In the genomic region with DNA sequence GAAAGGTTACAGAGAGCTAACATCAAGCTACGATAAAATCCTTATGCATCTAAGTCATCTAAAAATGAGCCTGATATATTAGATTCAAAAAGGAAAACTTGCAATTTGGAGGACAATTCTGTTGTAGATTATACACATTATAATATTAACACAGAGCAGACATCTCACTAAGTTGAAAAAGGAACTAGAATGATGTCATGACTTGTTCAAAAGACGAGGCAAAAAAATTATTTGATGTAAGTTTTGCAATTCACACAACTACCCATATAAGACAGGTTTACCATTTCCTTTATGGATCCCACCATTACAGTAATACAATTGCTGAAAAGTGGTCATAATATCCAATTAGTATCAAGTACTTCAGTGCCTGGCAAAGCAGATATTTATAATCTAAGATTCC, we compare ENCODE assay signal across 15 cellular contexts.
"Had no signal": no experiment of that assay in that cellular context is flagged by ENCODE, and none has a peak within 500 bp of the region (broad histone marks: within the 10 kb centered on the region; RNA-seq: fewer than 3 reads in every experiment).

No MANE protein-coding gene starts in this region.

- H3K27ac ChIP-seq: coronary artery had no signal

- DNase-seq: central memory CD4-positive, alpha-beta T cell; effector CD4-positive, alpha-beta T cell; foreskin melanocyte; head of caudate nucleus; occipital lobe; right cardiac atrium; SHP77; small intestine; trophoblast cell had no signal

- H3K4me3 ChIP-seq: coronary artery had no signal

- H3K9me3 Mint-ChIP-seq: nephron; stimulated activated memory B cell treated with anti-CD40 and anti-IgM and Interleukin-4, amounts not matched to agents 10 μg/mL and 1 μg/mL and 100 μg/mL, for 72 hours had no signal

- H3K4me3 Mint-ChIP-seq: nephron; stimulated activated memory B cell treated with anti-CD40 and anti-IgM and Interleukin-4, amounts not matched to agents 10 μg/mL and 1 μg/mL and 100 μg/mL, for 72 hours had no signal

- H3K27ac Mint-ChIP-seq: nephron; progenitor cell of endocrine pancreas; stimulated activated memory B cell treated with anti-CD40 and anti-IgM and Interleukin-4, amounts not matched to agents 10 μg/mL and 1 μg/mL and 100 μg/mL, for 72 hours had no signal

- H3K4me1 Mint-ChIP-seq: nephron; stimulated activated memory B cell treated with anti-CD40 and anti-IgM and Interleukin-4, amounts not matched to agents 10 μg/mL and 1 μg/mL and 100 μg/mL, for 72 hours had no signal

- H3K27me3 Mint-ChIP-seq: progenitor cell of endocrine pancreas; stimulated activated memory B cell treated with anti-CD40 and anti-IgM and Interleukin-4, amounts not matched to agents 10 μg/mL and 1 μg/mL and 100 μg/mL, for 72 hours had no signal

- H3K36me3 Mint-ChIP-seq: stimulated activated memory B cell treated with anti-CD40 and anti-IgM and Interleukin-4, amounts not matched to agents 10 μg/mL and 1 μg/mL and 100 μg/mL, for 72 hours had no signal

- ATAC-seq: activated CD4-positive, CD25-positive, alpha-beta regulatory T cell treated with anti-CD3 and anti-CD28 coated beads, Interleukin-2, amount 50 U/mL, for 24 hours; right cardiac atrium; SK-N-SH treated with all-trans-retinoic acid at 6 μM for 48 hours; stimulated activated memory B cell treated with anti-CD40 and anti-IgM and Interleukin-4, amounts not matched to agents 10 μg/mL and 1 μg/mL and 100 μg/mL, for 72 hours had no signal
